In genomic region chr2:79697200-79697599, GRCh38 we compare ENCODE assay signal across 3 cellular contexts.
"Had no signal": no experiment of that assay in that cellular context is flagged by ENCODE, and none has a peak within 500 bp of the region (broad histone marks: within the 10 kb centered on the region; RNA-seq: fewer than 3 reads in every experiment).

No MANE protein-coding gene starts in this region.

- H3K4me3 ChIP-seq: GM12878 had no signal

- DNase-seq: GDM1, GF-D8 had no signal
